2 cellular contexts compared by ENCODE assay signal in genomic region chr14:49612251-49612650, GRCh38.
TF ChIP-seq lines count a peak whose summit lies in the region.

No MANE protein-coding gene starts in this region.

TF ChIP-seq in SK-N-SH treated with all-trans-retinoic acid at 6 μM for 48 hours, 23 proteins besides CTCF, POLR2A, EP300 and RAD21 (continued from another document):
- TF ChIP-seq CSRNP3 (CRISPR knock-in tag; IDR thresholded peaks at IDR 0.05) (no peak), ISL1 (CRISPR knock-in tag; IDR thresholded peaks at IDR 0.05) (no peak), ZFP3 (CRISPR knock-in tag; IDR thresholded peaks at IDR 0.05) (no peak), GLIS3 (CRISPR knock-in tag; IDR thresholded peaks at IDR 0.05) (no peak), PATZ1 (CRISPR knock-in tag; IDR thresholded peaks at IDR 0.05; ENCODE audit: borderline replicate concordance) (no peak), ZNF8 (CRISPR knock-in tag; IDR thresholded peaks at IDR 0.05) (no peak)

TF ChIP-seq in SK-N-SH, 30 proteins besides CTCF, POLR2A, EP300 and RAD21 (continued from another document):
- TF ChIP-seq REST (IDR thresholded peaks at IDR 0.05; ENCODE audit: low read depth, low read length) = no peak
- TF ChIP-seq ELF1 (IDR thresholded peaks at IDR 0.05) = no peak
- TF ChIP-seq FOXM1 (IDR thresholded peaks at IDR 0.05; ENCODE audit: low read depth) = no peak
- no peak for TF ChIP-seq POLR2AphosphoS5 (IDR thresholded peaks at IDR 0.05; ENCODE audit: low read depth, low read length)
- TF ChIP-seq, protein P1, sequence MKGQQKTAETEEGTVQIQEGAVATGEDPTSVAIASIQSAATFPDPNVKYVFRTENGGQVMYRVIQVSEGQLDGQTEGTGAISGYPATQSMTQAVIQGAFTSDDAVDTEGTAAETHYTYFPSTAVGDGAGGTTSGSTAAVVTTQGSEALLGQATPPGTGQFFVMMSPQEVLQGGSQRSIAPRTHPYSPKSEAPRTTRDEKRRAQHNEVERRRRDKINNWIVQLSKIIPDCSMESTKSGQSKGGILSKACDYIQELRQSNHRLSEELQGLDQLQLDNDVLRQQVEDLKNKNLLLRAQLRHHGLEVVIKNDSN (IDR thresholded peaks at IDR 0.05; ENCODE audit: borderline replicate concordance, low read depth) = no peak
- TF ChIP-seq FOXJ3 (CRISPR knock-in tag; IDR thresholded peaks at IDR 0.05) = no peak
- no peak for TF ChIP-seq TCF12 (IDR thresholded peaks at IDR 0.05)
- TF ChIP-seq SIN3A (IDR thresholded peaks at IDR 0.05; ENCODE audit: borderline replicate concordance, low read depth, low read length) = no peak
